Comparison of ENCODE assay signal across 9 cellular contexts in the genomic region with DNA sequence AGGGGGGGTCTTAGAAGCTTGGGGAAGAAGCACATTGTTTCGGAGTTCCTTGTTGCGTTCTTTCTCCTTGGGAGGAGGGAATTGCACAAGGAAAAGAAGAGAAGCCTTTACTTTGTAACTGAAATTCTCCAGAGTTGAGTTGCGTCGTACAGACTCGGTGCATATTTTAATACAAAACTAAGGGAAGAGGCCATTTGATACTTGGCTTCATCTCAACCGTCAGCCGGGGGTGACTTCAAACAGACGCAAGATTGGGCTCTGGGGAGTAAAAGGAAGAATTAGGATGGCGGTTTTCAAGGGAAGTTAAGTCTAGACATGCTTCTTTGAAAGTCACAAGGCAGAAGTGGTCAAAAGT. TPM values are rescaled to one million over a fixed set of nuclear protein-coding genes. Genes with fewer than 3 reads are reported as not detected.
DNase-seq lines count a peak whose midpoint lies in the region; ATAC-seq and TF ChIP-seq lines count a peak whose summit lies in the region.
"Had no signal": no experiment of that assay in that cellular context is flagged by ENCODE, and none has a peak within 500 bp of the region (broad histone marks: within the 10 kb centered on the region; RNA-seq: fewer than 3 reads in every experiment).

No MANE protein-coding gene starts in this region.

- intact Hi-C loops in activated B cell treated with CpG ODN at 0.5 μM for 24 hours (cut with micrococcal nuclease) (no loop called here), sigmoid colon (cut with DNase I) (no loop called here)

- peak overlapping the region; percentile 92 for H2AFZ ChIP-seq in GM23248

- H4K20me1 ChIP-seq in GM23248 (ENCODE audit: insufficient read depth), result no peaks in the 10 kb centered on the region

- no peak for TF ChIP-seq POLR2A in sigmoid colon (IDR thresholded peaks at IDR 0.05)

- H3K9me3 ChIP-seq in GM23248 (ENCODE audit: low read depth), result no peaks in the 10 kb centered on the region
- no peaks in the 10 kb centered on the region for H3K9me3 ChIP-seq in sigmoid colon

- peaks cover 14% of the 10 kb centered on the region; the same call in 1 of the 2 replicates for H3F3A ChIP-seq in GM23248 (ENCODE audit: insufficient read depth)

- H3K4me3 ChIP-seq in GM23248 (peak overlapping the region; percentile 88), sigmoid colon (peak overlapping the region; percentile 33 to 59 (median 50))

- H3K4me1 ChIP-seq in GM23248 (ENCODE audit: insufficient read depth) (peaks cover 14% of the 10 kb centered on the region), sigmoid colon (peaks cover 0 to 40% (median 35%) of the 10 kb centered on the region in 4 donors)

- H3K9me3 Mint-ChIP-seq in activated B cell treated with CpG ODN at 0.5 μM for 24 hours, result no peaks in the 10 kb centered on the region

- H3K4me1 Mint-ChIP-seq in activated B cell treated with CpG ODN at 0.5 μM for 24 hours, result peaks cover 34% of the 10 kb centered on the region

- TF ChIP-seq EP300 in sigmoid colon (IDR thresholded peaks at IDR 0.05), result no peak

- POLR2A ChIA-PET in activated B cell treated with CpG ODN at 0.5 μM for 24 hours (lab: Charles Lee), result no interaction called here

- H3K4me2 ChIP-seq in GM23248 (ENCODE audit: unreplicated experiment), result peak overlapping the region; percentile 93

- H3K27me3 Mint-ChIP-seq in activated B cell treated with CpG ODN at 0.5 μM for 24 hours, result peaks cover 53% of the 10 kb centered on the region

- no peaks in the 10 kb centered on the region for H3K27me3 ChIP-seq in GM23248 (replicated peaks; ENCODE audit: insufficient read depth)
- H3K27me3 ChIP-seq in sigmoid colon, result peaks cover 5 to 73% (median 52%) of the 10 kb centered on the region in 3 donors

- H3K9ac ChIP-seq in GM23248, result peak overlapping the region; percentile 74

- no peaks in the 10 kb centered on the region for H3K36me3 Mint-ChIP-seq in activated B cell treated with CpG ODN at 0.5 μM for 24 hours (ENCODE audit: low read depth)

- no peak for ATAC-seq in activated B cell treated with CpG ODN at 0.5 μM for 24 hours (ENCODE audit: low read depth)
- ATAC-seq in GM21786 (IDR thresholded peaks at IDR 0.05; ENCODE audit: unreplicated experiment), result no peak

- H3K36me3 ChIP-seq in GM23248 (ENCODE audit: low read depth) (no peaks in the 10 kb centered on the region), sigmoid colon (no peaks in the 10 kb centered on the region)

- no peaks in the 10 kb centered on the region for H3K9me2 ChIP-seq in GM23248 (ENCODE audit: insufficient read depth)

- peak overlapping the region; percentile 68 for H3K4me3 Mint-ChIP-seq in activated B cell treated with CpG ODN at 0.5 μM for 24 hours

- 3% methylated on average over 9 of the region's 9 CpGs for WGBS in GM23248 (ENCODE audit: low coverage in 1 of 2, low lambda C conversion rate in 2 of 2, missing lambda C conversion rate in 2 of 2), 2 experiments
- WGBS in sigmoid colon, 2 donors, result 0% methylated on average over 9 of the region's 9 CpGs

- in situ Hi-C loops in GM23248 (cut with MboI), result no loop called here

- TF ChIP-seq CTCF in activated B cell treated with CpG ODN at 0.5 μM for 24 hours (IDR thresholded peaks at IDR 0.05) (no peak), sigmoid colon (IDR thresholded peaks at IDR 0.05) (no peak)

- H3K27ac ChIP-seq in GM23248 (peak overlapping the region; percentile 71), sigmoid colon (peak overlapping the region; percentile 4 to 35 (median 32))

- CTCF ChIA-PET in activated B cell treated with CpG ODN at 0.5 μM for 24 hours (lab: Charles Lee), result no interaction called here

- no peak overlapping the region for H3K27ac Mint-ChIP-seq in activated B cell treated with CpG ODN at 0.5 μM for 24 hours

- H3K79me2 ChIP-seq in GM23248 (ENCODE audit: insufficient read depth), result no peaks in the 10 kb centered on the region

- DNase-seq in GM23248, result peak; percentile 60
- DNase-seq in activated B cell treated with CpG ODN at 0.5 μM for 24 hours, result no peak
- peak; percentile 26 for DNase-seq in hepatic stellate cell (ENCODE audit: low spot score)
- DNase-seq in sigmoid colon, result no peak
- DNase-seq in EL, result no peak
- DNase-seq in NCI-H1048 (lab: John Stamatoyannopoulos, UW), result no peak
- no peak for DNase-seq in T-helper 9 cell
- DNase-seq: SIG-M5 had no signal

RNA-seq across cellular contexts. Expression of gene PRR15, which starts 1.5 kb away (rescaled TPM):
- total RNA-seq in GM23248 (2014; rRNA removed; shearing (Covaris generic)), result 6.1 and 11.5 TPM in 2 replicates
- polyA plus RNA-seq in GM23248 (2016; fragmentation: Nextera tagmentation; extraction: Ambion mirVana) (9.2 and 11.5 TPM in 2 replicates), sigmoid colon (100 to 1,000 TPM; 104 to 318 (median 228) TPM)
- total RNA-seq in activated B cell treated with CpG ODN at 0.5 μM for 24 hours (not detected in 2 replicates), sigmoid colon (under 1 TPM in 1 of 4 donors, not detected in 3; 0.27 TPM)

Comparison
In these comparisons a context has a peak if more than half of its experiments do, and no peak if none do; other contexts are left out.
1. DNase-seq: peak in GM23248 (single experiment) and hepatic stellate cell (single experiment); none in activated B cell treated with CpG ODN at 0.5 μM for 24 hours (single experiment), sigmoid colon (single experiment), EL (single experiment), NCI-H1048 (single experiment) and T-helper 9 cell (single experiment).